ENCODE assay signal across 8 cellular contexts in genomic region chr3:69250014-69250413, GRCh38.
A peak's percentile ranks its signal among the peaks of the same experiment; 100 is the strongest.
DNase-seq lines count a peak whose midpoint lies in the region; ATAC-seq and TF ChIP-seq lines count a peak whose summit lies in the region.

No MANE protein-coding gene starts in this region.

- H3K27me3 Mint-ChIP-seq in CD8-positive, alpha-beta memory T cell: peaks cover 0 to 2% of the 10 kb centered on the region in 2 donors

- 28 to 42% methylated on average over 7 to 8 of the region's 8 CpGs for WGBS in transverse colon (ENCODE audit: low coverage in 1 of 2), 2 donors

- TF ChIP-seq RAD21 in neural cell (conservative IDR thresholded peaks at IDR 0.05): no peak

- no peaks in the 10 kb centered on the region for H3K9me3 Mint-ChIP-seq in CD8-positive, alpha-beta memory T cell

- no peaks in the 10 kb centered on the region for H3K36me3 ChIP-seq in CD8-positive, alpha-beta memory T cell (ENCODE audit: insufficient read depth, low read length)
- no peaks in the 10 kb centered on the region for H3K36me3 ChIP-seq in effector memory CD4-positive, alpha-beta T cell (ENCODE audit: control insufficient read depth, insufficient read depth, low read length)
- no peaks in the 10 kb centered on the region for H3K36me3 ChIP-seq in neural cell (ENCODE audit: insufficient read depth, low read length)
- no peaks in the 10 kb centered on the region for H3K36me3 ChIP-seq in transverse colon
- H3K36me3 ChIP-seq in PC-3 (ENCODE audit: low read depth, low read length): no peaks in the 10 kb centered on the region

- H3K27me3 ChIP-seq in CD8-positive, alpha-beta memory T cell (ENCODE audit: insufficient read depth, low read length, poor library complexity, severe bottlenecking): no peaks in the 10 kb centered on the region
- no peaks in the 10 kb centered on the region for H3K27me3 ChIP-seq in effector memory CD4-positive, alpha-beta T cell (replicated peaks; ENCODE audit: control insufficient read depth, insufficient read depth, low read length, poor library complexity, severe bottlenecking)
- H3K27me3 ChIP-seq in neural cell (ENCODE audit: insufficient read depth, low read depth, low read length): no peaks in the 10 kb centered on the region
- H3K27me3 ChIP-seq in transverse colon: no peaks in the 10 kb centered on the region
- H3K27me3 ChIP-seq in PC-3 (ENCODE audit: low read length): no peaks in the 10 kb centered on the region

- H3F3A ChIP-seq in neural cell (ENCODE audit: insufficient read depth, low read length, poor library complexity, severe bottlenecking): peaks cover 5% of the 10 kb centered on the region
- H3F3A ChIP-seq in PC-3 (ENCODE audit: low read length, unreplicated experiment): no peaks in the 10 kb centered on the region

- H3K27ac Mint-ChIP-seq in CD8-positive, alpha-beta memory T cell: peak overlapping the region; percentile 14 to 94 (median 62)

- H3K79me2 ChIP-seq in neural cell (replicated peaks; ENCODE audit: insufficient read depth, low read length) (peaks cover 17% of the 10 kb centered on the region), PC-3 (ENCODE audit: low read length) (no peaks in the 10 kb centered on the region)

- H3K9ac ChIP-seq in neural cell (ENCODE audit: low read length): no peak overlapping the region
- H3K9ac ChIP-seq in PC-3 (ENCODE audit: low read length): no peak overlapping the region

- POLR2A ChIA-PET in CD8-positive, alpha-beta memory T cell (lab: Charles Lee): no interaction called here
- POLR2A ChIA-PET in PC-3 (lab: Charles Lee; ENCODE audit: unreplicated experiment): no interaction called here

- CTCF ChIA-PET in CD8-positive, alpha-beta memory T cell (lab: Charles Lee): interaction anchor here (1.1 to 2.3 kb wide), 2 partner anchors 13 to 88 kb away, joined by 3 to 8 read pairs; no protein-coding TSS in a partner anchor
- CTCF ChIA-PET in PC-3 (lab: Charles Lee): no interaction called here

- H3K4me1 Mint-ChIP-seq in CD8-positive, alpha-beta memory T cell: peaks cover 7 to 11% (median 9%) of the 10 kb centered on the region in 3 donors

- H2AFZ ChIP-seq in neural cell (ENCODE audit: low read depth, low read length): no peak overlapping the region
- no peak overlapping the region for H2AFZ ChIP-seq in PC-3 (ENCODE audit: low read length)

- no peak overlapping the region for H3K27ac ChIP-seq in CD8-positive, alpha-beta memory T cell (ENCODE audit: low read depth, low read length)
- peak overlapping the region; percentile 8 for H3K27ac ChIP-seq in effector memory CD4-positive, alpha-beta T cell (ENCODE audit: insufficient read depth, low read length, poor library complexity, severe bottlenecking)
- H3K27ac ChIP-seq in neural cell (ENCODE audit: low read length) (no peak overlapping the region), transverse colon (peak overlapping the region; percentile 38 to 76 (median 66)), PC-3 (ENCODE audit: low read length) (no peak overlapping the region)

- in situ Hi-C loops in transverse colon (cut with MboI; ENCODE audit: low pct_ligation_motif_present in 1 of 4, low pct_unique_long_range_greater_than_20kb in 1 of 4, low sequenced_read_pairs in 3 of 4): no loop called here

- no TSS peak for BruUV-seq in PC-3 (replicated peaks; lab: Mats Ljungman, UMichigan)

- TF ChIP-seq CTCF in neural cell (IDR thresholded peaks at IDR 0.05; ENCODE audit: poor library complexity, severe bottlenecking): no peak
- no peak for TF ChIP-seq CTCF in transverse colon (IDR thresholded peaks at IDR 0.05)
- TF ChIP-seq CTCF in PC-3 (conservative IDR thresholded peaks at IDR 0.05; ENCODE audit: low read depth, low read length): no peak

- H3K4me2 ChIP-seq in neural cell (ENCODE audit: low read length) (peak overlapping the region; percentile 4), PC-3 (ENCODE audit: low read length) (no peak overlapping the region)

- no peak overlapping the region for H3K4me3 ChIP-seq in CD8-positive, alpha-beta memory T cell (ENCODE audit: low read length)
- H3K4me3 ChIP-seq in effector memory CD4-positive, alpha-beta T cell (ENCODE audit: insufficient read depth, low read depth, low read length, poor library complexity, severe bottlenecking): peak overlapping the region; percentile 15
- H3K4me3 ChIP-seq in neural cell (ENCODE audit: low read length): peak overlapping the region; percentile 50
- H3K4me3 ChIP-seq in transverse colon: peak overlapping the region in 3 of 4 donors; percentile 11 to 43 (median 25)
- no peak overlapping the region for H3K4me3 ChIP-seq in PC-3 (ENCODE audit: low read length)

- TF ChIP-seq EP300 in neural cell (conservative IDR thresholded peaks at IDR 0.05; ENCODE audit: poor library complexity, severe bottlenecking) (no peak), transverse colon (IDR thresholded peaks at IDR 0.05; ENCODE audit: low read depth) (no peak)

- no peaks in the 10 kb centered on the region for H4K20me1 ChIP-seq in neural cell (ENCODE audit: insufficient read depth)
- no peaks in the 10 kb centered on the region for H4K20me1 ChIP-seq in PC-3 (ENCODE audit: low read length)

- H3K9me2 ChIP-seq in neural cell (ENCODE audit: insufficient read depth, low read length) (no peaks in the 10 kb centered on the region), PC-3 (replicated peaks; ENCODE audit: low read length) (no peaks in the 10 kb centered on the region)

- peak overlapping the region; percentile 3 to 79 (median 48) for H3K4me3 Mint-ChIP-seq in CD8-positive, alpha-beta memory T cell

- TF ChIP-seq POLR2A in transverse colon (IDR thresholded peaks at IDR 0.05): peak; percentile 82

- no peak for ATAC-seq in PC-3

- H3K4me1 ChIP-seq in CD8-positive, alpha-beta memory T cell (ENCODE audit: insufficient read depth, low read length): no peaks in the 10 kb centered on the region
- no peaks in the 10 kb centered on the region for H3K4me1 ChIP-seq in effector memory CD4-positive, alpha-beta T cell (ENCODE audit: control insufficient read depth, insufficient read depth, low read length, poor library complexity, severe bottlenecking)
- H3K4me1 ChIP-seq in transverse colon (peaks cover 0 to 14% (median 1%) of the 10 kb centered on the region in 4 donors), PC-3 (ENCODE audit: insufficient read depth, low read length) (no peaks in the 10 kb centered on the region)

- intact Hi-C loops in transverse colon (cut with DNase I; ENCODE audit: low total_unique reads) (no loop called here), PC-3 (cut with micrococcal nuclease) (no loop called here)

- peak in 3 of 5 donors; percentile 3 to 57 (median 36) for DNase-seq in CD8-positive, alpha-beta memory T cell
- DNase-seq in UCSD-AML1 (lab: John Stamatoyannopoulos, UW; ENCODE audit: unreplicated experiment) (peak; percentile 25), transverse colon (peak; percentile 84), PC-3 (no peak), DMS79 (lab: John Stamatoyannopoulos, UW) (no peak), NCI-H1092 treated with DMSO at 0.1 percent for 48 hours (lab: John Stamatoyannopoulos, UW) (no peak)
- DNase-seq in effector memory CD4-positive, alpha-beta T cell: peak in 2 of 3 donors; percentile 19 to 43

- no peaks in the 10 kb centered on the region for H3K9me3 ChIP-seq in CD8-positive, alpha-beta memory T cell (ENCODE audit: low read length)
- no peaks in the 10 kb centered on the region for H3K9me3 ChIP-seq in effector memory CD4-positive, alpha-beta T cell (ENCODE audit: control insufficient read depth, low read length)
- H3K9me3 ChIP-seq in neural cell (ENCODE audit: low read length) (no peaks in the 10 kb centered on the region), transverse colon (no peaks in the 10 kb centered on the region), PC-3 (ENCODE audit: low read length) (no peaks in the 10 kb centered on the region)

- H3K36me3 Mint-ChIP-seq in CD8-positive, alpha-beta memory T cell: no peaks in the 10 kb centered on the region

TF ChIP-seq in neural cell, 6 proteins besides CTCF, POLR2A, EP300 and RAD21:
- no peak for TF ChIP-seq POLR2AphosphoS5 (IDR thresholded peaks at IDR 0.05)
- TF ChIP-seq, protein P1, sequence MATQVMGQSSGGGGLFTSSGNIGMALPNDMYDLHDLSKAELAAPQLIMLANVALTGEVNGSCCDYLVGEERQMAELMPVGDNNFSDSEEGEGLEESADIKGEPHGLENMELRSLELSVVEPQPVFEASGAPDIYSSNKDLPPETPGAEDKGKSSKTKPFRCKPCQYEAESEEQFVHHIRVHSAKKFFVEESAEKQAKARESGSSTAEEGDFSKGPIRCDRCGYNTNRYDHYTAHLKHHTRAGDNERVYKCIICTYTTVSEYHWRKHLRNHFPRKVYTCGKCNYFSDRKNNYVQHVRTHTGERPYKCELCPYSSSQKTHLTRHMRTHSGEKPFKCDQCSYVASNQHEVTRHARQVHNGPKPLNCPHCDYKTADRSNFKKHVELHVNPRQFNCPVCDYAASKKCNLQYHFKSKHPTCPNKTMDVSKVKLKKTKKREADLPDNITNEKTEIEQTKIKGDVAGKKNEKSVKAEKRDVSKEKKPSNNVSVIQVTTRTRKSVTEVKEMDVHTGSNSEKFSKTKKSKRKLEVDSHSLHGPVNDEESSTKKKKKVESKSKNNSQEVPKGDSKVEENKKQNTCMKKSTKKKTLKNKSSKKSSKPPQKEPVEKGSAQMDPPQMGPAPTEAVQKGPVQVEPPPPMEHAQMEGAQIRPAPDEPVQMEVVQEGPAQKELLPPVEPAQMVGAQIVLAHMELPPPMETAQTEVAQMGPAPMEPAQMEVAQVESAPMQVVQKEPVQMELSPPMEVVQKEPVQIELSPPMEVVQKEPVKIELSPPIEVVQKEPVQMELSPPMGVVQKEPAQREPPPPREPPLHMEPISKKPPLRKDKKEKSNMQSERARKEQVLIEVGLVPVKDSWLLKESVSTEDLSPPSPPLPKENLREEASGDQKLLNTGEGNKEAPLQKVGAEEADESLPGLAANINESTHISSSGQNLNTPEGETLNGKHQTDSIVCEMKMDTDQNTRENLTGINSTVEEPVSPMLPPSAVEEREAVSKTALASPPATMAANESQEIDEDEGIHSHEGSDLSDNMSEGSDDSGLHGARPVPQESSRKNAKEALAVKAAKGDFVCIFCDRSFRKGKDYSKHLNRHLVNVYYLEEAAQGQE (IDR thresholded peaks at IDR 0.05; ENCODE audit: borderline replicate concordance): no peak
- no peak for TF ChIP-seq MXI1 (conservative IDR thresholded peaks at IDR 0.05; ENCODE audit: poor library complexity, severe bottlenecking)
TF ChIP-seq in neural cell: peak in this region for 0.

Comparison
In these comparisons a context has a peak if more than half of its experiments do, and no peak if none do; other contexts are left out.
1. DNase-seq: peak in CD8-positive, alpha-beta memory T cell (3 of 5), UCSD-AML1 (single experiment), effector memory CD4-positive, alpha-beta T cell (2 of 3) and transverse colon (single experiment); none in PC-3 (single experiment), DMS79 (single experiment) and NCI-H1092 treated with DMSO at 0.1 percent for 48 hours (single experiment).
2. H3K27ac ChIP-seq: peak in effector memory CD4-positive, alpha-beta T cell (single experiment) and transverse colon (4 of 4); none in CD8-positive, alpha-beta memory T cell (single experiment), neural cell (single experiment) and PC-3 (single experiment).
3. H3K4me3 ChIP-seq: peak in effector memory CD4-positive, alpha-beta T cell (single experiment), neural cell (single experiment) and transverse colon (3 of 4); none in CD8-positive, alpha-beta memory T cell (single experiment) and PC-3 (single experiment).